8 cellular contexts compared by ENCODE assay signal in the genomic region with DNA sequence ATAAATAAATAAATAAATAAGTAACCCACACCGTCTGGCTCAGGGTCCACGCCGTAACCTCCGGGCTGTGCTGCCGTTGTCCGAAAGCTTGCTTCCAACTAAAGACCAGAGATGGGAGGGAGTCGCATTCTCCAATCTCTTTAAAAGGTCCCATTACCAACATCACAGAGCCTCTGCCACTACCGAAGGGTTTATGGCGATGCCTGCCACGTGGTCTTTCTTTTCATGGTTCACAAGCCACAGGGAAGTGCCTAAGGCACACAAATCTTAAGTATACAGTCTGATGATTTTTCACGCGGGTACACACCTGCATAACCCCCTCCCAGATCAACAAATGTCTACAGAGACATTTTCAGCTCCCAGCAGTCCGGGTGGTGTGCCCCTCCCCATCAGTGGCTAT. TPM values are rescaled to one million over a fixed set of nuclear protein-coding genes. Genes with fewer than 3 reads are reported as not detected.
DNase-seq lines count a peak whose midpoint lies in the region; TF ChIP-seq lines count a peak whose summit lies in the region.

No MANE protein-coding gene starts in this region.

- H4K20me1 ChIP-seq in SU-DHL-6 (ENCODE audit: low read depth, low read length), result no peaks in the 10 kb centered on the region

- peak overlapping the region; percentile 68 for H3K4me2 ChIP-seq in SU-DHL-6 (ENCODE audit: low read depth, low read length, poor library complexity, severe bottlenecking)
- peak overlapping the region; percentile 94 for H3K4me2 ChIP-seq in skeletal muscle satellite cell (ENCODE audit: low read length)

- TF ChIP-seq CTCF in SU-DHL-6 (IDR thresholded peaks at IDR 0.05; ENCODE audit: insufficient read depth, low read length, poor library complexity, severe bottlenecking), result no peak
- TF ChIP-seq CTCF in fibroblast of the aortic adventitia (IDR thresholded peaks at IDR 0.05; ENCODE audit: insufficient read depth, low read length), result no peak

- 0 out of 2 replicates have a peak, but pooled peaks cover 4% of the 10 kb centered on the region for H3K36me3 ChIP-seq in SU-DHL-6 (ENCODE audit: low read length)
- peaks cover 36% of the 10 kb centered on the region for H3K36me3 ChIP-seq in skeletal muscle satellite cell (ENCODE audit: insufficient read depth, low read length)

- H3K27ac ChIP-seq in SU-DHL-6 (ENCODE audit: low read depth, low read length), result peak overlapping the region; percentile 66

- H3K4me3 Mint-ChIP-seq in T-helper 1 cell treated with Interleukin-12 subunit alpha and Interleukin-12 subunit beta and Interleukin-4 antibody, amounts not matched to agents 30 μg/mL and 1 μg/mL, for 36 hours, result peak overlapping the region; percentile 98

- no peaks in the 10 kb centered on the region for H3K9me2 ChIP-seq in SU-DHL-6 (replicated peaks; ENCODE audit: insufficient read depth, low read length)

- peak overlapping the region; percentile 87 for H3K9ac ChIP-seq in SU-DHL-6 (ENCODE audit: low read length)
- peak overlapping the region; percentile 82 for H3K9ac ChIP-seq in skeletal muscle satellite cell (ENCODE audit: low read depth, low read length)

- H3K4me3 ChIP-seq in SU-DHL-6 (ENCODE audit: insufficient read depth, low read length, poor library complexity, severe bottlenecking), result peak overlapping the region; percentile 91
- H3K4me3 ChIP-seq in fibroblast of the aortic adventitia (ENCODE audit: low read depth, low read length), result peak overlapping the region; percentile 76
- peak overlapping the region; percentile 89 for H3K4me3 ChIP-seq in skeletal muscle satellite cell (ENCODE audit: low read length)

- H3K4me1 ChIP-seq in skeletal muscle satellite cell (ENCODE audit: control insufficient read depth, insufficient read depth, low read length), result peaks cover 26% of the 10 kb centered on the region

- peaks cover 49% of the 10 kb centered on the region for H3K36me3 Mint-ChIP-seq in T-helper 1 cell treated with Interleukin-12 subunit alpha and Interleukin-12 subunit beta and Interleukin-4 antibody, amounts not matched to agents 30 μg/mL and 1 μg/mL, for 36 hours (ENCODE audit: low read depth)

- no peaks in the 10 kb centered on the region for H3K27me3 ChIP-seq in SU-DHL-6 (ENCODE audit: low read length)
- no peaks in the 10 kb centered on the region for H3K27me3 ChIP-seq in skeletal muscle satellite cell (ENCODE audit: control insufficient read depth, insufficient read depth, low read length)

- H3K79me2 ChIP-seq in SU-DHL-6 (ENCODE audit: insufficient read depth, low read length), result peaks cover 61% of the 10 kb centered on the region

- H3K4me1 Mint-ChIP-seq in T-helper 1 cell treated with Interleukin-12 subunit alpha and Interleukin-12 subunit beta and Interleukin-4 antibody, amounts not matched to agents 30 μg/mL and 1 μg/mL, for 36 hours (ENCODE audit: low read depth), result peaks cover 46% of the 10 kb centered on the region

- H3K27me3 Mint-ChIP-seq in T-helper 1 cell treated with Interleukin-12 subunit alpha and Interleukin-12 subunit beta and Interleukin-4 antibody, amounts not matched to agents 30 μg/mL and 1 μg/mL, for 36 hours (ENCODE audit: low read depth), result peaks cover 12% of the 10 kb centered on the region

- peaks cover 22% of the 10 kb centered on the region; the same call in 1 of the 2 replicates for H3F3A ChIP-seq in SU-DHL-6 (ENCODE audit: insufficient read depth)

- peak overlapping the region; percentile 2 for H2AFZ ChIP-seq in SU-DHL-6 (ENCODE audit: low read depth, low read length, severe bottlenecking)

- peak overlapping the region; percentile 82 for H3K27ac Mint-ChIP-seq in T-helper 1 cell treated with Interleukin-12 subunit alpha and Interleukin-12 subunit beta and Interleukin-4 antibody, amounts not matched to agents 30 μg/mL and 1 μg/mL, for 36 hours

- no peaks in the 10 kb centered on the region for H3K9me3 Mint-ChIP-seq in T-helper 1 cell treated with Interleukin-12 subunit alpha and Interleukin-12 subunit beta and Interleukin-4 antibody, amounts not matched to agents 30 μg/mL and 1 μg/mL, for 36 hours

- H3K9me3 ChIP-seq in SU-DHL-6 (ENCODE audit: insufficient read depth, low read length) (no peaks in the 10 kb centered on the region), skeletal muscle satellite cell (replicated peaks; ENCODE audit: low read length) (no peaks in the 10 kb centered on the region)

- DNase-seq in T-helper 1 cell (no peak), fibroblast of the aortic adventitia (ENCODE audit: low read depth) (no peak), NCI-H2227 (lab: John Stamatoyannopoulos, UW; ENCODE audit: unreplicated experiment) (no peak), NCI-H2227 treated with DMSO at 0.1 percent for 48 hours (lab: John Stamatoyannopoulos, UW) (no peak), epidermal melanocyte (ENCODE audit: insufficient read length, low spot score) (no peak)

RNA-seq across cellular contexts. Expression of gene COTL1, which starts 1.4 kb away (rescaled TPM):
- total RNA-seq in fibroblast of the aortic adventitia (ENCODE audit: low replicate concordance), result 63.0 and 134 TPM in 2 replicates
- 279 and 447 TPM in 2 replicates for total RNA-seq in skeletal muscle satellite cell (2012; rRNA removed)

RNA-seq across cellular contexts. Expression of gene KLHL36, which starts 31.8 kb away (rescaled TPM):
- total RNA-seq in fibroblast of the aortic adventitia (ENCODE audit: low replicate concordance), result 33.8 and 50.5 TPM in 2 replicates
- 46.6 and 50.5 TPM in 2 replicates for total RNA-seq in skeletal muscle satellite cell (2012; rRNA removed)
